Comparison of ENCODE assay signal across 31 cellular contexts in the genomic region with DNA sequence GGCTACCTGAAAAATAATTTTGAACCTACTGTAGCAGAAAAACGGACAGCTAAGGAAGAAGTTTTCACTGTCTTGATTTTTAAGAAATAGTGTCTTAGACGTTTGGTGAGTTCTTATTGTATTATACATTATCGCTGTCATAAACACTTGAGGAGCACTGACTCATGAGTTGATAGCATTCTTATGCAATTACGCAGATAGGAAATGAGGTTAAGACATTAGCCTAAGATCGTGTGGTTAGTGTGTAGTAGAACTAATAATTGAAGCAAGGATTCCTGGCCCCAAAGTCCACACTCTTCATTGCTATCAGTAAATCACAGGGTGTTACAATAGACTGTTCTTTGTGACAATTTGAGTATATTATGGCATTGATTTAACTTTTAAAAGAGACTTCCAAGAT.
DNase-seq lines count a peak whose midpoint lies in the region; ATAC-seq and TF ChIP-seq lines count a peak whose summit lies in the region.
"Had no signal": no experiment of that assay in that cellular context is flagged by ENCODE, and none has a peak within 500 bp of the region (broad histone marks: within the 10 kb centered on the region; RNA-seq: fewer than 3 reads in every experiment).

No MANE protein-coding gene starts in this region.

- DNase-seq in A673 (ENCODE audit: low spot score): peak; percentile 4
- DNase-seq in M059J (ENCODE audit: low read depth): peak; percentile 49
- DNase-seq in astrocyte of the cerebellum (ENCODE audit: low read depth): peak; percentile 5
- peak; percentile 74 for DNase-seq in glomerular visceral epithelial cell (ENCODE audit: extremely low spot score)
- DNase-seq in activated naive CD4-positive, alpha-beta T cell treated with anti-CD3 and anti-CD28 coated beads for 36 hours: no peak
- no peak for DNase-seq in C1 segment of cervical spinal cord (lab: John Stamatoyannopoulos, UW)
- no peak for DNase-seq in NCI-H526 treated with DMSO at 0.1 percent for 48 hours (lab: John Stamatoyannopoulos, UW)
- DNase-seq: activated CD4-positive, alpha-beta T cell treated with anti-CD3 and anti-CD28 coated beads for 36 hours; activated T-cell treated with anti-CD3 and anti-CD28 coated beads, Interleukin-2, amount 50 U/mL, for 72 hours; Caco-2; colonic mucosa; DND-41; effector memory CD8-positive, alpha-beta T cell; esophagus squamous epithelium; heart left ventricle; KBM-7; midbrain; NCI-H1048; NCI-H187 treated with DMSO at 0.1 percent for 48 hours; NCI-H2227 treated with DMSO at 0.1 percent for 48 hours; NCI-H774; pancreas; right lobe of liver; stimulated activated CD8-positive, alpha-beta memory T cell treated with anti-CD3 and anti-CD28 coated beads, Interleukin-4, amount 100 ng/mL, for 48 hours had no signal

- H3K4me1 ChIP-seq in A673 (ENCODE audit: insufficient read depth, low read length, poor library complexity, severe bottlenecking): no peaks in the 10 kb centered on the region
- H3K4me1 ChIP-seq: A549, Caco-2, colonic mucosa, esophagus squamous epithelium, heart left ventricle, pancreas had no signal

- no peak for ATAC-seq in GM18873 (IDR thresholded peaks at IDR 0.05; ENCODE audit: low FRiP score, unreplicated experiment)
- ATAC-seq: A549; activated CD4-positive, alpha-beta T cell treated with anti-CD3 and anti-CD28 coated beads for 36 hours; activated naive CD4-positive, alpha-beta T cell treated with anti-CD3 and anti-CD28 coated beads, Interleukin-2, amount 50 U/mL, for 72 hours; activated T-cell treated with anti-CD3 and anti-CD28 coated beads, Interleukin-2, amount 50 U/mL, for 72 hours; effector memory CD8-positive, alpha-beta T cell; heart left ventricle; left lobe of liver; pancreas; right lobe of liver had no signal

- no peaks in the 10 kb centered on the region for H3K36me3 Mint-ChIP-seq in activated naive CD4-positive, alpha-beta T cell treated with anti-CD3 and anti-CD28 coated beads for 36 hours (ENCODE audit: low read depth)
- H3K36me3 Mint-ChIP-seq: brain, type B pancreatic cell had no signal

- H3K9me3 ChIP-seq in A673 (ENCODE audit: low read depth, low read length, poor library complexity, severe bottlenecking): no peaks in the 10 kb centered on the region
- H3K9me3 ChIP-seq: A549, Caco-2, colonic mucosa, esophagus squamous epithelium, pancreas, right lobe of liver had no signal

- BruUV-seq in A673 (replicated peaks; lab: Mats Ljungman, UMichigan): no TSS peak

- CTCF ChIA-PET in A673 (lab: Charles Lee): no interaction called here
- CTCF ChIA-PET in activated naive CD4-positive, alpha-beta T cell treated with anti-CD3 and anti-CD28 coated beads for 36 hours (lab: Charles Lee): no interaction called here

- no peak for TF ChIP-seq CTCF in A673 (conservative IDR thresholded peaks at IDR 0.05; ENCODE audit: low read depth, low read length)
- no peak for TF ChIP-seq CTCF in astrocyte of the cerebellum (IDR thresholded peaks at IDR 0.05; ENCODE audit: low read depth, low read length, missing control alignments)

- in situ Hi-C loops in astrocyte of the cerebellum (cut with HindIII; ENCODE audit: low sequenced_read_pairs): no loop called here

- H3K36me3 ChIP-seq in A673 (ENCODE audit: insufficient read depth, low read length, poor library complexity, severe bottlenecking): no peaks in the 10 kb centered on the region
- H3K36me3 ChIP-seq: colonic mucosa, esophagus squamous epithelium, heart left ventricle, pancreas, right lobe of liver had no signal

- H3K4me3 ChIP-seq in A673 (ENCODE audit: low read depth, low read length, poor library complexity, severe bottlenecking) (no peak overlapping the region), astrocyte of the cerebellum (ENCODE audit: low read depth, low read length) (no peak overlapping the region)
- H3K4me3 ChIP-seq: A549, colonic mucosa, esophagus squamous epithelium, heart left ventricle, pancreas, right lobe of liver had no signal

- intact Hi-C loops in A673 (cut with micrococcal nuclease; ENCODE audit: unreplicated experiment): no loop called here
- intact Hi-C loops in activated naive CD4-positive, alpha-beta T cell treated with anti-CD3 and anti-CD28 coated beads for 36 hours (cut with micrococcal nuclease): no loop called here

- no peaks in the 10 kb centered on the region for H3K27me3 ChIP-seq in A673 (replicated peaks; ENCODE audit: insufficient read depth, low read depth, low read length, poor library complexity)
- H3K27me3 ChIP-seq: colonic mucosa, esophagus squamous epithelium, heart left ventricle, pancreas, right lobe of liver had no signal

- no peaks in the 10 kb centered on the region for H3K9me3 Mint-ChIP-seq in activated naive CD4-positive, alpha-beta T cell treated with anti-CD3 and anti-CD28 coated beads for 36 hours
- H3K9me3 Mint-ChIP-seq: effector memory CD8-positive, alpha-beta T cell; nephron had no signal

- no peaks in the 10 kb centered on the region for H3K4me1 Mint-ChIP-seq in activated naive CD4-positive, alpha-beta T cell treated with anti-CD3 and anti-CD28 coated beads for 36 hours (ENCODE audit: low read depth)
- H3K4me1 Mint-ChIP-seq: activated CD4-positive, alpha-beta T cell treated with anti-CD3 and anti-CD28 coated beads for 36 hours; brain; nephron had no signal

- H3K27me3 Mint-ChIP-seq in activated naive CD4-positive, alpha-beta T cell treated with anti-CD3 and anti-CD28 coated beads for 36 hours (ENCODE audit: low read depth): no peaks in the 10 kb centered on the region
- H3K27me3 Mint-ChIP-seq: activated CD4-positive, alpha-beta T cell treated with anti-CD3 and anti-CD28 coated beads for 36 hours; brain; effector memory CD8-positive, alpha-beta T cell had no signal

- POLR2A ChIA-PET in A673 (lab: Charles Lee; ENCODE audit: low non-redundant PET): no interaction called here

- no peak overlapping the region for H3K27ac Mint-ChIP-seq in activated naive CD4-positive, alpha-beta T cell treated with anti-CD3 and anti-CD28 coated beads for 36 hours
- H3K27ac Mint-ChIP-seq: activated CD4-positive, alpha-beta T cell treated with anti-CD3 and anti-CD28 coated beads for 36 hours; activated naive CD4-positive, alpha-beta T cell treated with anti-CD3 and anti-CD28 coated beads, Interleukin-2, amount 50 U/mL, for 72 hours; activated T-cell treated with anti-CD3 and anti-CD28 coated beads, Interleukin-2, amount 50 U/mL, for 72 hours; brain; effector memory CD8-positive, alpha-beta T cell; nephron; type B pancreatic cell had no signal

- no peak overlapping the region for H3K27ac ChIP-seq in A673 (ENCODE audit: low read depth, low read length, poor library complexity, severe bottlenecking)
- H3K27ac ChIP-seq: A549, colonic mucosa, esophagus squamous epithelium, heart left ventricle, pancreas, right lobe of liver had no signal

- H3K4me3 Mint-ChIP-seq in activated naive CD4-positive, alpha-beta T cell treated with anti-CD3 and anti-CD28 coated beads for 36 hours: no peak overlapping the region
- H3K4me3 Mint-ChIP-seq: activated CD4-positive, alpha-beta T cell treated with anti-CD3 and anti-CD28 coated beads for 36 hours; activated T-cell treated with anti-CD3 and anti-CD28 coated beads, Interleukin-2, amount 50 U/mL, for 72 hours; brain; effector memory CD8-positive, alpha-beta T cell; nephron; type B pancreatic cell had no signal

Comparison
In these comparisons a context has a peak if more than half of its experiments do, and no peak if none do; other contexts are left out.
1. DNase-seq: peak in A673 (single experiment), M059J (single experiment), astrocyte of the cerebellum (single experiment) and glomerular visceral epithelial cell (single experiment); none in activated naive CD4-positive, alpha-beta T cell treated with anti-CD3 and anti-CD28 coated beads for 36 hours (single experiment), C1 segment of cervical spinal cord (0 of 14) and NCI-H526 treated with DMSO at 0.1 percent for 48 hours (single experiment).